2 cellular contexts compared by ENCODE assay signal in the genomic region with DNA sequence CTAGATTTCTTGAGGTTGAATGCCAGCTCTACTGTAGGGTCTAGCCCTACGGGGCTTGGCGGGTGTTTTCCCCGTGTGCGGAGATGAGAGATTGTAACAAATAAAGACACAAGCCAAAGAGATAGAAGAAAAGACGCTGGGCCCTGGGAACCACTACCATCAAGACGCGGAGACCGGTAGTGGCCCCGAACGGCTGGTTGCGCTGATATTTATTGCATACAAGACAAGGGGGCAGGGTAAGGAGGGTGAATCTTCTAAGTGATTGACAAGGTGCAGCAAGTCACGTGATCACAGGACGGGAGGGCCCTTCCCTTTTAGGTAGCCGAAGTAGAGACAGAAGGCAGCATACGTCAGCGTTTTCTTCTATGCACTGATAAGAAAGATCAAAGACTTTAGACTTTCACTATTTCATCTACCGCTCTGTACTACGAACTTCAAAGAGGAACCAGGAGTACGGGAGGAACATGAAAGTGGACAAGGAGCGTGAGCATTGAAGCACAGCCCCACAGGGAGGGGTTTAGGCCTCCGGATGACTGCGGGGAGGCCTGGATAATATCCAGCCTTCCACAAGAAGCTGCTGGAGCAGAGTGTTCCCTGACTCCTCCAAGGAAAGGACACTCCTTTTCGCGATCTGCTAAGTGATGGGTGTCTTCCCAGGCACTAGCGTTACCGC.
TF ChIP-seq lines count a peak whose summit lies in the region.
"Not testable (repeated sequence)": the region's sequence is repeated elsewhere in the genome, so short reads cannot be mapped to it uniquely, and the experiment has no call there.

No MANE protein-coding gene starts in this region.

TF ChIP-seq in SK-N-SH, 30 proteins besides CTCF, POLR2A, EP300 and RAD21:
- TF ChIP-seq, protein P1, sequence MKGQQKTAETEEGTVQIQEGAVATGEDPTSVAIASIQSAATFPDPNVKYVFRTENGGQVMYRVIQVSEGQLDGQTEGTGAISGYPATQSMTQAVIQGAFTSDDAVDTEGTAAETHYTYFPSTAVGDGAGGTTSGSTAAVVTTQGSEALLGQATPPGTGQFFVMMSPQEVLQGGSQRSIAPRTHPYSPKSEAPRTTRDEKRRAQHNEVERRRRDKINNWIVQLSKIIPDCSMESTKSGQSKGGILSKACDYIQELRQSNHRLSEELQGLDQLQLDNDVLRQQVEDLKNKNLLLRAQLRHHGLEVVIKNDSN (IDR thresholded peaks at IDR 0.05; ENCODE audit: borderline replicate concordance, low read depth) = 0 out of 2 replicates have a peak, but pooled peaks have one; percentile 13

TF ChIP-seq in K562, 482 proteins besides CTCF, POLR2A, EP300 and RAD21:
- TF ChIP-seq MAFF (IDR thresholded peaks at IDR 0.05; ENCODE audit: low read length) (peak; percentile 54), CXXC5 (CRISPR knock-in tag; IDR thresholded peaks at IDR 0.05) (0 out of 2 replicates have a peak, but pooled peaks have one; percentile 12), USF2 (CRISPR knock-in tag; IDR thresholded peaks at IDR 0.05) (peak; percentile 76), MAFK (IDR thresholded peaks at IDR 0.05; ENCODE audit: low read length) (peak; percentile 65), TCF7 (IDR thresholded peaks at IDR 0.05; ENCODE audit: borderline replicate concordance) (peak; percentile 82; the same call in 1 of the 2 replicates), BHLHE40 (IDR thresholded peaks at IDR 0.05; ENCODE audit: low read length) (peak; percentile 69), ATF1 (tag; IDR thresholded peaks at IDR 0.05) (peak; percentile 31; the same call in 1 of the 2 replicates), SRF (CRISPR knock-in tag; IDR thresholded peaks at IDR 0.05) (peak in 1 of 2 experiments; percentile 37; a peak in 1 of 4 replicates), ZNF316 (IDR thresholded peaks at IDR 0.05) (peak; percentile 94), ZFX (CRISPR knock-in tag; IDR thresholded peaks at IDR 0.05) (peak; percentile 32; the same call in 1 of the 2 replicates), CBFA2T2 (conservative IDR thresholded peaks at IDR 0.05) (peak; percentile 85), CTBP1 (IDR thresholded peaks at IDR 0.05; ENCODE audit: borderline replicate concordance) (peak; percentile 24; the same call in 1 of the 2 replicates), LEF1 (IDR thresholded peaks at IDR 0.05) (peak; percentile 96), MAFG (tag; conservative IDR thresholded peaks at IDR 0.05) (peak; percentile 73), CREM (IDR thresholded peaks at IDR 0.05; ENCODE audit: low read depth) (0 out of 2 replicates have a peak, but pooled peaks have one; percentile 33), MAZ (CRISPR knock-in tag; conservative IDR thresholded peaks at IDR 0.05 in 1 of 2, IDR thresholded peaks at IDR 0.05 in 1 of 2) (0 out of 4 replicates have a peak, but pooled peaks of 1 of the 2 experiments have one; percentile 13), ATF7 (IDR thresholded peaks at IDR 0.05) (peak; percentile 72), C11orf30 (IDR thresholded peaks at IDR 0.05; ENCODE audit: low read depth) (peak; percentile 88), TOE1 (IDR thresholded peaks at IDR 0.05; ENCODE audit: borderline replicate concordance) (peak; percentile 98), TFE3 (CRISPR knock-in tag; IDR thresholded peaks at IDR 0.05) (peak; percentile 99), RAD51 (IDR thresholded peaks at IDR 0.05; ENCODE audit: borderline replicate concordance, low read depth) (peak; percentile 98)
- TF ChIP-seq, protein P1 (CRISPR knock-in tag; IDR thresholded peaks at IDR 0.05) = peak; percentile 85
- not testable (repeated sequence) for TF ChIP-seq ATF1 (CRISPR knock-in tag; IDR thresholded peaks at IDR 0.05); TOE1 (CRISPR knock-in tag; IDR thresholded peaks at IDR 0.05; ENCODE audit: borderline replicate concordance, low read depth)
- TF ChIP-seq, protein P2, sequence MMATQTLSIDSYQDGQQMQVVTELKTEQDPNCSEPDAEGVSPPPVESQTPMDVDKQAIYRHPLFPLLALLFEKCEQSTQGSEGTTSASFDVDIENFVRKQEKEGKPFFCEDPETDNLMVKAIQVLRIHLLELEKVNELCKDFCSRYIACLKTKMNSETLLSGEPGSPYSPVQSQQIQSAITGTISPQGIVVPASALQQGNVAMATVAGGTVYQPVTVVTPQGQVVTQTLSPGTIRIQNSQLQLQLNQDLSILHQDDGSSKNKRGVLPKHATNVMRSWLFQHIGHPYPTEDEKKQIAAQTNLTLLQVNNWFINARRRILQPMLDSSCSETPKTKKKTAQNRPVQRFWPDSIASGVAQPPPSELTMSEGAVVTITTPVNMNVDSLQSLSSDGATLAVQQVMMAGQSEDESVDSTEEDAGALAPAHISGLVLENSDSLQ (IDR thresholded peaks at IDR 0.05) = peak; percentile 94
- TF ChIP-seq, protein P3, sequence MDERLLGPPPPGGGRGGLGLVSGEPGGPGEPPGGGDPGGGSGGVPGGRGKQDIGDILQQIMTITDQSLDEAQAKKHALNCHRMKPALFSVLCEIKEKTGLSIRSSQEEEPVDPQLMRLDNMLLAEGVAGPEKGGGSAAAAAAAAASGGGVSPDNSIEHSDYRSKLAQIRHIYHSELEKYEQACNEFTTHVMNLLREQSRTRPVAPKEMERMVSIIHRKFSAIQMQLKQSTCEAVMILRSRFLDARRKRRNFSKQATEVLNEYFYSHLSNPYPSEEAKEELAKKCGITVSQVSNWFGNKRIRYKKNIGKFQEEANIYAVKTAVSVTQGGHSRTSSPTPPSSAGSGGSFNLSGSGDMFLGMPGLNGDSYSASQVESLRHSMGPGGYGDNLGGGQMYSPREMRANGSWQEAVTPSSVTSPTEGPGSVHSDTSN (CRISPR knock-in tag; IDR thresholded peaks at IDR 0.05; ENCODE audit: low read depth) = not testable (repeated sequence)
- TF ChIP-seq, protein P3 (tag; conservative IDR thresholded peaks at IDR 0.05; ENCODE audit: low read depth) = peak; percentile 72
